In the genomic region with DNA sequence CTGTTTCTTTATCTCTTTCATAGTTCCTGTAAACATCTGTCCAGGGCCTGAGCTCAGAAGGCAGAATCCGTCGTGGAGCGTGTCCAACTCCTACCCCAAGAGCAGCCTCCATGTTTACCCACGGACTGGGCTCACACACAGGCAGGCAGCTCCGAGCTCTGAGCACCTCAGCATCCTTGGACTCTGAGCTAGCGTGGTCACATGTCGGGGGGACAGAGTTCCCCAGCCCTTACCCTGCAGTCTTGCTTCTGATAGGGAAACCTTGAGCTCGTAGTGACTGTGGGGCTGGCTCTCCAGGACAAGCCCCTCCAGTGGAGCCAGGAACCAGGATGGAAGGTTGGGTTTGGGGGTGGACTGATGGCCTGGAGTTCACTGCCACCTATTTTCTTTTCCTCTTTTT, we compare ENCODE assay signal across 1 cellular context.
TF ChIP-seq lines count a peak whose summit lies in the region.

No MANE protein-coding gene starts in this region.

TF ChIP-seq in HepG2, 621 proteins besides CTCF, POLR2A, EP300 and RAD21 (continued from another document and continues in another):
- TF ChIP-seq, protein P1, sequence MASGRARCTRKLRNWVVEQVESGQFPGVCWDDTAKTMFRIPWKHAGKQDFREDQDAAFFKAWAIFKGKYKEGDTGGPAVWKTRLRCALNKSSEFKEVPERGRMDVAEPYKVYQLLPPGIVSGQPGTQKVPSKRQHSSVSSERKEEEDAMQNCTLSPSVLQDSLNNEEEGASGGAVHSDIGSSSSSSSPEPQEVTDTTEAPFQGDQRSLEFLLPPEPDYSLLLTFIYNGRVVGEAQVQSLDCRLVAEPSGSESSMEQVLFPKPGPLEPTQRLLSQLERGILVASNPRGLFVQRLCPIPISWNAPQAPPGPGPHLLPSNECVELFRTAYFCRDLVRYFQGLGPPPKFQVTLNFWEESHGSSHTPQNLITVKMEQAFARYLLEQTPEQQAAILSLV (CRISPR knock-in tag; IDR thresholded peaks at IDR 0.05; ENCODE audit: borderline replicate concordance), result peak; percentile 46; the same call in 1 of the 2 replicates
- TF ChIP-seq ZNF496 (CRISPR knock-in tag; IDR thresholded peaks at IDR 0.05; ENCODE audit: insufficient replicate concordance) (no peak), ZNF788 (CRISPR knock-in tag; IDR thresholded peaks at IDR 0.05; ENCODE audit: borderline replicate concordance) (peak; percentile 46; the same call in 1 of the 2 replicates), MTA1 (CRISPR knock-in tag; IDR thresholded peaks at IDR 0.05; ENCODE audit: borderline replicate concordance) (peak; percentile 90; the same call in 1 of the 2 replicates), ZNF776 (CRISPR knock-in tag; IDR thresholded peaks at IDR 0.05) (no peak), STAT6 (CRISPR knock-in tag; IDR thresholded peaks at IDR 0.05; ENCODE audit: borderline replicate concordance) (no peak), ZNF800 (CRISPR knock-in tag; IDR thresholded peaks at IDR 0.05) (no peak), ATM (IDR thresholded peaks at IDR 0.05; ENCODE audit: borderline replicate concordance) (no peak), WIZ (CRISPR knock-in tag; IDR thresholded peaks at IDR 0.05) (peak; percentile 88; the same call in 1 of the 2 replicates), POGK (CRISPR knock-in tag; conservative IDR thresholded peaks at IDR 0.05) (peak; percentile 45; the same call in 1 of the 2 replicates), MED1 (CRISPR knock-in tag; IDR thresholded peaks at IDR 0.05) (peak; percentile 74), ADNP (CRISPR knock-in tag; IDR thresholded peaks at IDR 0.05) (no peak), TEAD3 (CRISPR knock-in tag; optimal IDR thresholded peaks at IDR 0.05; ENCODE audit: borderline replicate concordance) (peak; percentile 31), U2AF1 (optimal IDR thresholded peaks at IDR 0.05; ENCODE audit: low read depth, low read length) (no peak), ARHGAP35 (CRISPR knock-in tag; IDR thresholded peaks at IDR 0.05; ENCODE audit: borderline replicate concordance) (no peak), CHCHD3 (CRISPR knock-in tag; IDR thresholded peaks at IDR 0.05) (no peak), BHLHE40 (IDR thresholded peaks at IDR 0.05; ENCODE audit: low read length) (0 out of 2 replicates have a peak, but pooled peaks have one; percentile 11), SOX13 (IDR thresholded peaks at IDR 0.05) (no peak), SOX13 (CRISPR knock-in tag; conservative IDR thresholded peaks at IDR 0.05 in 1 of 2, IDR thresholded peaks at IDR 0.05 in 1 of 2) (peak in 1 of 2 experiments; percentile 31; a peak in 1 of 4 replicates), TMF1 (CRISPR knock-in tag; IDR thresholded peaks at IDR 0.05; ENCODE audit: low read depth) (no peak), FIP1L1 (IDR thresholded peaks at IDR 0.05; ENCODE audit: borderline replicate concordance, insufficient read depth, low read depth, low read length) (no peak), ZNF790 (CRISPR knock-in tag; IDR thresholded peaks at IDR 0.05; ENCODE audit: borderline replicate concordance) (no peak), ZNF567 (CRISPR knock-in tag; IDR thresholded peaks at IDR 0.05; ENCODE audit: borderline replicate concordance) (no peak), ZKSCAN5 (CRISPR knock-in tag; IDR thresholded peaks at IDR 0.05) (0 out of 2 replicates have a peak, but pooled peaks have one; percentile 33), LCORL (IDR thresholded peaks at IDR 0.05) (no peak), LCORL (CRISPR knock-in tag; IDR thresholded peaks at IDR 0.05) (peak; percentile 52; the same call in 1 of the 2 replicates), ZNF879 (CRISPR knock-in tag; IDR thresholded peaks at IDR 0.05) (no peak), NR2F6 (IDR thresholded peaks at IDR 0.05) (no peak), NR2F6 (CRISPR knock-in tag; IDR thresholded peaks at IDR 0.05) (no peak), ZNF382 (CRISPR knock-in tag; IDR thresholded peaks at IDR 0.05; ENCODE audit: borderline replicate concordance) (no peak), ZNF703 (CRISPR knock-in tag; IDR thresholded peaks at IDR 0.05; ENCODE audit: borderline replicate concordance) (no peak), RARG (CRISPR knock-in tag; IDR thresholded peaks at IDR 0.05; ENCODE audit: low read depth) (no peak), ZNF780A (CRISPR knock-in tag; IDR thresholded peaks at IDR 0.05) (no peak), ZNF646 (CRISPR knock-in tag; IDR thresholded peaks at IDR 0.05) (no peak), PHF21A (CRISPR knock-in tag; IDR thresholded peaks at IDR 0.05) (no peak), NFKB2 (CRISPR knock-in tag; IDR thresholded peaks at IDR 0.05; ENCODE audit: borderline replicate concordance) (0 out of 2 replicates have a peak, but pooled peaks have one; percentile 50), ZNF430 (CRISPR knock-in tag; IDR thresholded peaks at IDR 0.05) (peak; percentile 31; the same call in 1 of the 2 replicates), ZSCAN30 (CRISPR knock-in tag; IDR thresholded peaks at IDR 0.05) (no peak)
- TF ChIP-seq, protein P2, sequence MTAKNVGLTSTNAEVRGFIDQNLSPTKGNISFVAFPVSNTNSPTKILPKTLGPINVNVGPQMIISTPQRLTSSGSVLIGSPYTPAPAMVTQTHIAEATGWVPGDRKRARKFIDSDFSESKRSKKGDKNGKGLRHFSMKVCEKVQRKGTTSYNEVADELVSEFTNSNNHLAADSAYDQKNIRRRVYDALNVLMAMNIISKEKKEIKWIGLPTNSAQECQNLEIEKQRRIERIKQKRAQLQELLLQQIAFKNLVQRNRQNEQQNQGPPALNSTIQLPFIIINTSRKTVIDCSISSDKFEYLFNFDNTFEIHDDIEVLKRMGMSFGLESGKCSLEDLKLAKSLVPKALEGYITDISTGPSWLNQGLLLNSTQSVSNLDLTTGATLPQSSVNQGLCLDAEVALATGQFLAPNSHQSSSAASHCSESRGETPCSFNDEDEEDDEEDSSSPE (CRISPR knock-in tag; IDR thresholded peaks at IDR 0.05), result no peak
- TF ChIP-seq, protein P3, sequence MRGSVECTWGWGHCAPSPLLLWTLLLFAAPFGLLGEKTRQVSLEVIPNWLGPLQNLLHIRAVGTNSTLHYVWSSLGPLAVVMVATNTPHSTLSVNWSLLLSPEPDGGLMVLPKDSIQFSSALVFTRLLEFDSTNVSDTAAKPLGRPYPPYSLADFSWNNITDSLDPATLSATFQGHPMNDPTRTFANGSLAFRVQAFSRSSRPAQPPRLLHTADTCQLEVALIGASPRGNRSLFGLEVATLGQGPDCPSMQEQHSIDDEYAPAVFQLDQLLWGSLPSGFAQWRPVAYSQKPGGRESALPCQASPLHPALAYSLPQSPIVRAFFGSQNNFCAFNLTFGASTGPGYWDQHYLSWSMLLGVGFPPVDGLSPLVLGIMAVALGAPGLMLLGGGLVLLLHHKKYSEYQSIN (CRISPR knock-in tag; IDR thresholded peaks at IDR 0.05; ENCODE audit: borderline replicate concordance), result no peak
- TF ChIP-seq, protein P4, sequence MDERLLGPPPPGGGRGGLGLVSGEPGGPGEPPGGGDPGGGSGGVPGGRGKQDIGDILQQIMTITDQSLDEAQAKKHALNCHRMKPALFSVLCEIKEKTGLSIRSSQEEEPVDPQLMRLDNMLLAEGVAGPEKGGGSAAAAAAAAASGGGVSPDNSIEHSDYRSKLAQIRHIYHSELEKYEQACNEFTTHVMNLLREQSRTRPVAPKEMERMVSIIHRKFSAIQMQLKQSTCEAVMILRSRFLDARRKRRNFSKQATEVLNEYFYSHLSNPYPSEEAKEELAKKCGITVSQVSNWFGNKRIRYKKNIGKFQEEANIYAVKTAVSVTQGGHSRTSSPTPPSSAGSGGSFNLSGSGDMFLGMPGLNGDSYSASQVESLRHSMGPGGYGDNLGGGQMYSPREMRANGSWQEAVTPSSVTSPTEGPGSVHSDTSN (CRISPR knock-in tag; IDR thresholded peaks at IDR 0.05), result no peak
- TF ChIP-seq, protein P5, sequence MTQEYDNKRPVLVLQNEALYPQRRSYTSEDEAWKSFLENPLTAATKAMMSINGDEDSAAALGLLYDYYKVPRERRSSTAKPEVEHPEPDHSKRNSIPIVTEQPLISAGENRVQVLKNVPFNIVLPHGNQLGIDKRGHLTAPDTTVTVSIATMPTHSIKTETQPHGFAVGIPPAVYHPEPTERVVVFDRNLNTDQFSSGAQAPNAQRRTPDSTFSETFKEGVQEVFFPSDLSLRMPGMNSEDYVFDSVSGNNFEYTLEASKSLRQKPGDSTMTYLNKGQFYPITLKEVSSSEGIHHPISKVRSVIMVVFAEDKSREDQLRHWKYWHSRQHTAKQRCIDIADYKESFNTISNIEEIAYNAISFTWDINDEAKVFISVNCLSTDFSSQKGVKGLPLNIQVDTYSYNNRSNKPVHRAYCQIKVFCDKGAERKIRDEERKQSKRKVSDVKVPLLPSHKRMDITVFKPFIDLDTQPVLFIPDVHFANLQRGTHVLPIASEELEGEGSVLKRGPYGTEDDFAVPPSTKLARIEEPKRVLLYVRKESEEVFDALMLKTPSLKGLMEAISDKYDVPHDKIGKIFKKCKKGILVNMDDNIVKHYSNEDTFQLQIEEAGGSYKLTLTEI (CRISPR knock-in tag; conservative IDR thresholded peaks at IDR 0.05), result no peak
